Comparison of ENCODE assay signal across 21 cellular contexts in genomic region chr11:93773601-93774200, GRCh38.
"Had no signal": no experiment of that assay in that cellular context is flagged by ENCODE, and none has a peak within 500 bp of the region (broad histone marks: within the 10 kb centered on the region; RNA-seq: fewer than 3 reads in every experiment).

No MANE protein-coding gene starts in this region.

- H2AFZ ChIP-seq: hepatocyte, parathyroid adenoma had no signal

- H3K27me3 ChIP-seq: heart right ventricle, hepatocyte, neutrophil, right lobe of liver, stomach, testis, thyroid gland, transverse colon, uterus had no signal

- H3K79me2 ChIP-seq: hepatocyte, parathyroid adenoma had no signal

- H3K36me3 ChIP-seq: heart right ventricle, left ventricle myocardium inferior, neutrophil, right lobe of liver, stomach, thyroid gland, transverse colon, uterus had no signal

- H3K4me3 ChIP-seq: heart right ventricle, hepatocyte, left ventricle myocardium inferior, lung, psoas muscle, right lobe of liver, skin epidermis, stomach, testis, thyroid gland, transverse colon, uterus had no signal

- DNase-seq: heart right ventricle; left ventricle myocardium inferior; naive B cell; occipital lobe; psoas muscle; right lobe of liver; stimulated activated CD4-positive, alpha-beta T cell treated with anti-CD3 and anti-CD28 coated beads, Interleukin-12 subunit alpha, Interleukin-12 subunit beta, amount 100 ng/mL, for 4 hours; stimulated activated CD4-positive, alpha-beta T cell treated with anti-CD3 and anti-CD28 coated beads, Interleukin-15, amount 100 ng/mL, for 24 hours; stimulated activated CD4-positive, alpha-beta T cell treated with anti-CD3 and anti-CD28 coated beads, Interleukin-2, amount 100 ng/mL, for 24 hours; stimulated activated CD4-positive, alpha-beta T cell treated with anti-CD3 and anti-CD28 coated beads, Interleukin-4, amount 100 ng/mL, for 1 hour; stimulated activated naive CD4-positive, alpha-beta T cell; stomach; testis; thyroid gland; transverse colon; uterus had no signal

- H3K4me2 ChIP-seq: hepatocyte had no signal

- H3K9ac ChIP-seq: parathyroid adenoma had no signal

- H3K27ac ChIP-seq: heart right ventricle, hepatocyte, left ventricle myocardium inferior, neutrophil, parathyroid adenoma, psoas muscle, right lobe of liver, skin epidermis, stomach, testis, thyroid gland, transverse colon, uterus had no signal

- H3K4me1 ChIP-seq: left ventricle myocardium inferior, parathyroid adenoma, psoas muscle, right lobe of liver, stomach, testis, thyroid gland, transverse colon, uterus had no signal

- H3K9me3 ChIP-seq: heart right ventricle, left ventricle myocardium inferior, neutrophil, psoas muscle, right lobe of liver, stomach, testis, thyroid gland, transverse colon, uterus had no signal
